Comparison of ENCODE assay signal across 1 cellular context in the genomic region with DNA sequence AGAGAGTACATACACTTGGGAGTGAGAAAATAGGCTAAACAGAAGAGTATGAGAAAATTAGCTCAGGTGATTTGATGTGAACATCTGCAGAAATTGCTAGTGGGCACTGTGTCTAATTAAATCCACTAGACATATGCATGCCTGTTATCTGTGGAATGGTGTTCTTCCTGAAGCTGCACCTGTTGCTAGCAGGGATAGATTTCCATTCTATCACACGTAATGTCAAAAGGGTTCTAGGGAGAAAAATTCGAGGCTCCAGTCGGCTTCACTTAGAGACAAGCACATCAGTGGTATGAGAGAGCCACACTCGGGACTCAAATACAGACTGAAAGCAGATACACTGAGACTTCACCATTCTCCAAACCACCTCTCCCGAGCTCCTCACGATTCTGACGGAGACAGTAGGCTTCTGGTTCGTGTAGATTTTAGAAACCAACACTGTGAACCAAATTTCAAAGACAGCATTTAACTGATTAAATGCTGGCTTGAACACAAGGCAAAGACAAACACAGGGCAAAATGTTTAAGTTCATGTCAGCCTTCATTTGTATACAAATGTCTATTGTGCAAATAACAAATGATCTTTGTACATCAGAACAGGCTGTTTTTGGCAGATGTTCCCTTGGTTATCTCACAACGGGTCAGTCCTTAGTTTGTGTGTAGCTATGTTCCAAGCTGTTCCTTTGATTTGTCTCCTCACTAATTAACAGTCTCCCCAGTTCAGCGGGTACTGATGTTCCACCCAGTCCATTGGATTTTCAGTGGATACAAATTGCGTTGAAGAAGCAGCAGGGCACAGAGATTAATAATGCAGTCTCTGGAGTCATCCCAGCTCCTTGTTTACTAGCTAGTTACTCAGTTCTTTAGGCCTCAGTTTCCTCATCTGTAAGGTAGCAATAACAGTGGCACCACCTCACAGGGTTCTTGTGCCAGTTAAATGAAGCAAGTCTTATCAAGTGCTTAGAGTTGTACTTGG.
A peak's percentile ranks its signal among the peaks of the same experiment; 100 is the strongest.
TF ChIP-seq lines count a peak whose summit lies in the region.

No MANE protein-coding gene starts in this region.

TF ChIP-seq in HepG2, 621 proteins besides CTCF, POLR2A, EP300 and RAD21 (continued from another document and continues in another):
- TF ChIP-seq HOXA7 (CRISPR knock-in tag; IDR thresholded peaks at IDR 0.05) (no peak), TAF1 (CRISPR knock-in tag; IDR thresholded peaks at IDR 0.05) (peak; percentile 39; the same call in 1 of the 2 replicates), RXRB (CRISPR knock-in tag; IDR thresholded peaks at IDR 0.05; ENCODE audit: borderline replicate concordance) (peak; percentile 66), TP53 (CRISPR knock-in tag; conservative IDR thresholded peaks at IDR 0.05) (no peak), ZNF652 (CRISPR knock-in tag; IDR thresholded peaks at IDR 0.05; ENCODE audit: borderline replicate concordance, low read depth) (peak; percentile 99), ZNF607 (CRISPR knock-in tag; IDR thresholded peaks at IDR 0.05; ENCODE audit: borderline replicate concordance) (no peak), ZNF543 (CRISPR knock-in tag; IDR thresholded peaks at IDR 0.05) (0 out of 2 replicates have a peak, but pooled peaks have one; percentile 34), ZNF282 (IDR thresholded peaks at IDR 0.05; ENCODE audit: partially characterized antibody) (no peak), FOXJ3 (CRISPR knock-in tag; IDR thresholded peaks at IDR 0.05; ENCODE audit: borderline replicate concordance) (peak; percentile 92; the same call in 1 of the 2 replicates), SMARCC2 (IDR thresholded peaks at IDR 0.05) (no peak), CBFB (CRISPR knock-in tag; IDR thresholded peaks at IDR 0.05) (0 out of 2 replicates have a peak, but pooled peaks have one; percentile 16), ZBTB20 (CRISPR knock-in tag; IDR thresholded peaks at IDR 0.05; ENCODE audit: borderline replicate concordance, low read depth) (peak; percentile 97; the same call in 1 of the 2 replicates), NFE2L1 (CRISPR knock-in tag; IDR thresholded peaks at IDR 0.05; ENCODE audit: borderline replicate concordance) (no peak), AHR (CRISPR knock-in tag; IDR thresholded peaks at IDR 0.05) (no peak), NFE2L2 (IDR thresholded peaks at IDR 0.05; ENCODE audit: low read length) (no peak), ZNF10 (CRISPR knock-in tag; IDR thresholded peaks at IDR 0.05; ENCODE audit: borderline replicate concordance, low read depth) (no peak), ZNF12 (CRISPR knock-in tag; IDR thresholded peaks at IDR 0.05) (no peak), SP2 (CRISPR knock-in tag; IDR thresholded peaks at IDR 0.05) (no peak), SMAD3 (CRISPR knock-in tag; IDR thresholded peaks at IDR 0.05) (peak; percentile 74), ATF7 (IDR thresholded peaks at IDR 0.05) (no peak), ATF7 (CRISPR knock-in tag; IDR thresholded peaks at IDR 0.05) (no peak), ZNF563 (CRISPR knock-in tag; IDR thresholded peaks at IDR 0.05) (no peak), FLYWCH1 (CRISPR knock-in tag; IDR thresholded peaks at IDR 0.05) (no peak), ZNF230 (CRISPR knock-in tag; IDR thresholded peaks at IDR 0.05) (0 out of 2 replicates have a peak, but pooled peaks have one; percentile 40), MIXL1 (CRISPR knock-in tag; IDR thresholded peaks at IDR 0.05) (peak; percentile 85), ZMYM4 (CRISPR knock-in tag; IDR thresholded peaks at IDR 0.05) (peak; percentile 66), MED13 (CRISPR knock-in tag; IDR thresholded peaks at IDR 0.05) (peak; percentile 58; the same call in 1 of the 2 replicates), KLF12 (CRISPR knock-in tag; IDR thresholded peaks at IDR 0.05; ENCODE audit: borderline replicate concordance) (peak; percentile 81; the same call in 1 of the 2 replicates), HDAC1 (CRISPR knock-in tag; IDR thresholded peaks at IDR 0.05) (peak; percentile 62), ZNF251 (CRISPR knock-in tag; IDR thresholded peaks at IDR 0.05) (no peak), ESRRA (CRISPR knock-in tag; IDR thresholded peaks at IDR 0.05; ENCODE audit: low read depth) (0 out of 2 replicates have a peak, but pooled peaks have one; percentile 42), POLR2AphosphoS2 (IDR thresholded peaks at IDR 0.05; ENCODE audit: low read depth, low read length) (no peak), ZNF749 (CRISPR knock-in tag; IDR thresholded peaks at IDR 0.05; ENCODE audit: borderline replicate concordance) (peak; percentile 31; the same call in 1 of the 2 replicates), JDP2 (CRISPR knock-in tag; IDR thresholded peaks at IDR 0.05; ENCODE audit: borderline replicate concordance) (no peak; the same call in 1 of the 2 replicates), TCF12 (IDR thresholded peaks at IDR 0.05) (no peak), TCF12 (CRISPR knock-in tag; IDR thresholded peaks at IDR 0.05) (no peak), MED1 (CRISPR knock-in tag; IDR thresholded peaks at IDR 0.05) (peak; percentile 76), ZBTB7A (CRISPR knock-in tag; IDR thresholded peaks at IDR 0.05) (no peak), HNRNPL (IDR thresholded peaks at IDR 0.05; ENCODE audit: low read depth, low read length) (no peak), ZNF891 (CRISPR knock-in tag; IDR thresholded peaks at IDR 0.05) (no peak), BRCA1 (CRISPR knock-in tag; IDR thresholded peaks at IDR 0.05) (no peak), BHLHE40 (IDR thresholded peaks at IDR 0.05; ENCODE audit: low read length) (no peak), ZMYM3 (CRISPR knock-in tag; IDR thresholded peaks at IDR 0.05) (no peak)
- TF ChIP-seq, protein P1, sequence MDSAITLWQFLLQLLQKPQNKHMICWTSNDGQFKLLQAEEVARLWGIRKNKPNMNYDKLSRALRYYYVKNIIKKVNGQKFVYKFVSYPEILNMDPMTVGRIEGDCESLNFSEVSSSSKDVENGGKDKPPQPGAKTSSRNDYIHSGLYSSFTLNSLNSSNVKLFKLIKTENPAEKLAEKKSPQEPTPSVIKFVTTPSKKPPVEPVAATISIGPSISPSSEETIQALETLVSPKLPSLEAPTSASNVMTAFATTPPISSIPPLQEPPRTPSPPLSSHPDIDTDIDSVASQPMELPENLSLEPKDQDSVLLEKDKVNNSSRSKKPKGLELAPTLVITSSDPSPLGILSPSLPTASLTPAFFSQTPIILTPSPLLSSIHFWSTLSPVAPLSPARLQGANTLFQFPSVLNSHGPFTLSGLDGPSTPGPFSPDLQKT (CRISPR knock-in tag; IDR thresholded peaks at IDR 0.05; ENCODE audit: borderline replicate concordance), result no peak
- TF ChIP-seq, protein P2, sequence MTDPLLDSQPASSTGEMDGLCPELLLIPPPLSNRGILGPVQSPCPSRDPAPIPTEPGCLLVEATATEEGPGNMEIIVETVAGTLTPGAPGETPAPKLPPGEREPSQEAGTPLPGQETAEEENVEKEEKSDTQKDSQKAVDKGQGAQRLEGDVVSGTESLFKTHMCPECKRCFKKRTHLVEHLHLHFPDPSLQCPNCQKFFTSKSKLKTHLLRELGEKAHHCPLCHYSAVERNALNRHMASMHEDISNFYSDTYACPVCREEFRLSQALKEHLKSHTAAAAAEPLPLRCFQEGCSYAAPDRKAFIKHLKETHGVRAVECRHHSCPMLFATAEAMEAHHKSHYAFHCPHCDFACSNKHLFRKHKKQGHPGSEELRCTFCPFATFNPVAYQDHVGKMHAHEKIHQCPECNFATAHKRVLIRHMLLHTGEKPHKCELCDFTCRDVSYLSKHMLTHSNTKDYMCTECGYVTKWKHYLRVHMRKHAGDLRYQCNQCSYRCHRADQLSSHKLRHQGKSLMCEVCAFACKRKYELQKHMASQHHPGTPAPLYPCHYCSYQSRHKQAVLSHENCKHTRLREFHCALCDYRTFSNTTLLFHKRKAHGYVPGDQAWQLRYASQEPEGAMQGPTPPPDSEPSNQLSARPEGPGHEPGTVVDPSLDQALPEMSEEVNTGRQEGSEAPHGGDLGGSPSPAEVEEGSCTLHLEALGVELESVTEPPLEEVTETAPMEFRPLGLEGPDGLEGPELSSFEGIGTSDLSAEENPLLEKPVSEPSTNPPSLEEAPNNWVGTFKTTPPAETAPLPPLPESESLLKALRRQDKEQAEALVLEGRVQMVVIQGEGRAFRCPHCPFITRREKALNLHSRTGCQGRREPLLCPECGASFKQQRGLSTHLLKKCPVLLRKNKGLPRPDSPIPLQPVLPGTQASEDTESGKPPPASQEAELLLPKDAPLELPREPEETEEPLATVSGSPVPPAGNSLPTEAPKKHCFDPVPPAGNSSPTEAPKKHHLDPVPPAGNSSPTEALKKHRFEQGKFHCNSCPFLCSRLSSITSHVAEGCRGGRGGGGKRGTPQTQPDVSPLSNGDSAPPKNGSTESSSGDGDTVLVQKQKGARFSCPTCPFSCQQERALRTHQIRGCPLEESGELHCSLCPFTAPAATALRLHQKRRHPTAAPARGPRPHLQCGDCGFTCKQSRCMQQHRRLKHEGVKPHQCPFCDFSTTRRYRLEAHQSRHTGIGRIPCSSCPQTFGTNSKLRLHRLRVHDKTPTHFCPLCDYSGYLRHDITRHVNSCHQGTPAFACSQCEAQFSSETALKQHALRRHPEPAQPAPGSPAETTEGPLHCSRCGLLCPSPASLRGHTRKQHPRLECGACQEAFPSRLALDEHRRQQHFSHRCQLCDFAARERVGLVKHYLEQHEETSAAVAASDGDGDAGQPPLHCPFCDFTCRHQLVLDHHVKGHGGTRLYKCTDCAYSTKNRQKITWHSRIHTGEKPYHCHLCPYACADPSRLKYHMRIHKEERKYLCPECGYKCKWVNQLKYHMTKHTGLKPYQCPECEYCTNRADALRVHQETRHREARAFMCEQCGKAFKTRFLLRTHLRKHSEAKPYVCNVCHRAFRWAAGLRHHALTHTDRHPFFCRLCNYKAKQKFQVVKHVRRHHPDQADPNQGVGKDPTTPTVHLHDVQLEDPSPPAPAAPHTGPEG (CRISPR knock-in tag; IDR thresholded peaks at IDR 0.05), result peak; percentile 76; the same call in 1 of the 2 replicates
- TF ChIP-seq, protein P3, sequence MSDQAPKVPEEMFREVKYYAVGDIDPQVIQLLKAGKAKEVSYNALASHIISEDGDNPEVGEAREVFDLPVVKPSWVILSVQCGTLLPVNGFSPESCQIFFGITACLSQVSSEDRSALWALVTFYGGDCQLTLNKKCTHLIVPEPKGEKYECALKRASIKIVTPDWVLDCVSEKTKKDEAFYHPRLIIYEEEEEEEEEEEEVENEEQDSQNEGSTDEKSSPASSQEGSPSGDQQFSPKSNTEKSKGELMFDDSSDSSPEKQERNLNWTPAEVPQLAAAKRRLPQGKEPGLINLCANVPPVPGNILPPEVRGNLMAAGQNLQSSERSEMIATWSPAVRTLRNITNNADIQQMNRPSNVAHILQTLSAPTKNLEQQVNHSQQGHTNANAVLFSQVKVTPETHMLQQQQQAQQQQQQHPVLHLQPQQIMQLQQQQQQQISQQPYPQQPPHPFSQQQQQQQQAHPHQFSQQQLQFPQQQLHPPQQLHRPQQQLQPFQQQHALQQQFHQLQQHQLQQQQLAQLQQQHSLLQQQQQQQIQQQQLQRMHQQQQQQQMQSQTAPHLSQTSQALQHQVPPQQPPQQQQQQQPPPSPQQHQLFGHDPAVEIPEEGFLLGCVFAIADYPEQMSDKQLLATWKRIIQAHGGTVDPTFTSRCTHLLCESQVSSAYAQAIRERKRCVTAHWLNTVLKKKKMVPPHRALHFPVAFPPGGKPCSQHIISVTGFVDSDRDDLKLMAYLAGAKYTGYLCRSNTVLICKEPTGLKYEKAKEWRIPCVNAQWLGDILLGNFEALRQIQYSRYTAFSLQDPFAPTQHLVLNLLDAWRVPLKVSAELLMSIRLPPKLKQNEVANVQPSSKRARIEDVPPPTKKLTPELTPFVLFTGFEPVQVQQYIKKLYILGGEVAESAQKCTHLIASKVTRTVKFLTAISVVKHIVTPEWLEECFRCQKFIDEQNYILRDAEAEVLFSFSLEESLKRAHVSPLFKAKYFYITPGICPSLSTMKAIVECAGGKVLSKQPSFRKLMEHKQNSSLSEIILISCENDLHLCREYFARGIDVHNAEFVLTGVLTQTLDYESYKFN (CRISPR knock-in tag; conservative IDR thresholded peaks at IDR 0.05), result peak; percentile 97
- TF ChIP-seq, protein P4, sequence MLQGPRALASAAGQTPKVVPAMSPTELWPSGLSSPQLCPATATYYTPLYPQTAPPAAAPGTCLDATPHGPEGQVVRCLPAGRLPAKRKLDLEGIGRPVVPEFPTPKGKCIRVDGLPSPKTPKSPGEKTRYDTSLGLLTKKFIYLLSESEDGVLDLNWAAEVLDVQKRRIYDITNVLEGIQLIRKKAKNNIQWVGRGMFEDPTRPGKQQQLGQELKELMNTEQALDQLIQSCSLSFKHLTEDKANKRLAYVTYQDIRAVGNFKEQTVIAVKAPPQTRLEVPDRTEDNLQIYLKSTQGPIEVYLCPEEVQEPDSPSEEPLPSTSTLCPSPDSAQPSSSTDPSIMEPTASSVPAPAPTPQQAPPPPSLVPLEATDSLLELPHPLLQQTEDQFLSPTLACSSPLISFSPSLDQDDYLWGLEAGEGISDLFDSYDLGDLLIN (CRISPR knock-in tag; IDR thresholded peaks at IDR 0.05; ENCODE audit: borderline replicate concordance), result no peak
- TF ChIP-seq, protein P5, sequence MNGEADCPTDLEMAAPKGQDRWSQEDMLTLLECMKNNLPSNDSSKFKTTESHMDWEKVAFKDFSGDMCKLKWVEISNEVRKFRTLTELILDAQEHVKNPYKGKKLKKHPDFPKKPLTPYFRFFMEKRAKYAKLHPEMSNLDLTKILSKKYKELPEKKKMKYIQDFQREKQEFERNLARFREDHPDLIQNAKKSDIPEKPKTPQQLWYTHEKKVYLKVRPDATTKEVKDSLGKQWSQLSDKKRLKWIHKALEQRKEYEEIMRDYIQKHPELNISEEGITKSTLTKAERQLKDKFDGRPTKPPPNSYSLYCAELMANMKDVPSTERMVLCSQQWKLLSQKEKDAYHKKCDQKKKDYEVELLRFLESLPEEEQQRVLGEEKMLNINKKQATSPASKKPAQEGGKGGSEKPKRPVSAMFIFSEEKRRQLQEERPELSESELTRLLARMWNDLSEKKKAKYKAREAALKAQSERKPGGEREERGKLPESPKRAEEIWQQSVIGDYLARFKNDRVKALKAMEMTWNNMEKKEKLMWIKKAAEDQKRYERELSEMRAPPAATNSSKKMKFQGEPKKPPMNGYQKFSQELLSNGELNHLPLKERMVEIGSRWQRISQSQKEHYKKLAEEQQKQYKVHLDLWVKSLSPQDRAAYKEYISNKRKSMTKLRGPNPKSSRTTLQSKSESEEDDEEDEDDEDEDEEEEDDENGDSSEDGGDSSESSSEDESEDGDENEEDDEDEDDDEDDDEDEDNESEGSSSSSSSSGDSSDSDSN (CRISPR knock-in tag; IDR thresholded peaks at IDR 0.05), result peak; percentile 25; the same call in 1 of the 2 replicates
- TF ChIP-seq, protein P6, sequence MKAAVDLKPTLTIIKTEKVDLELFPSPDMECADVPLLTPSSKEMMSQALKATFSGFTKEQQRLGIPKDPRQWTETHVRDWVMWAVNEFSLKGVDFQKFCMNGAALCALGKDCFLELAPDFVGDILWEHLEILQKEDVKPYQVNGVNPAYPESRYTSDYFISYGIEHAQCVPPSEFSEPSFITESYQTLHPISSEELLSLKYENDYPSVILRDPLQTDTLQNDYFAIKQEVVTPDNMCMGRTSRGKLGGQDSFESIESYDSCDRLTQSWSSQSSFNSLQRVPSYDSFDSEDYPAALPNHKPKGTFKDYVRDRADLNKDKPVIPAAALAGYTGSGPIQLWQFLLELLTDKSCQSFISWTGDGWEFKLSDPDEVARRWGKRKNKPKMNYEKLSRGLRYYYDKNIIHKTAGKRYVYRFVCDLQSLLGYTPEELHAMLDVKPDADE (CRISPR knock-in tag; IDR thresholded peaks at IDR 0.05), result no peak
